28 cellular contexts compared by ENCODE assay signal in the genomic region with DNA sequence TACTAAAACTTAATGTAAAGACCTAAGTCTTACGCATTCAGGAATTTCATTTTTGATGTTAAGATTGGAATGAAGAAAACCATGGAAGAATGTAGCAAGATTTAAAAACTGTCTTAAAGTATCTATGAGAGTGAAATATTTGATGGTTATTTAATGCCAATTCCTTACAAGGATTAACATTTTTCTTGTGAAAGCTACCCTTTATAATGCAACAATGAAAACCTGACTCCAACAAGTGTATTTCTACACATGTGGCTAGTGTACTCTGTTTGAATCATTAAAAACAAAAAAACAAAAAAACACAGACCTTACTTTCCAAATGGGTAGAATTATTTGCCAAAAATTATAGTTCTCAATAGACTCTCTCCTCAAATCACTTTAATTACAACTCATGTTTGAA.
"Had no signal": no experiment of that assay in that cellular context is flagged by ENCODE, and none has a peak within 500 bp of the region (broad histone marks: within the 10 kb centered on the region; RNA-seq: fewer than 3 reads in every experiment).

No MANE protein-coding gene starts in this region.

- H3K9ac ChIP-seq: parathyroid adenoma had no signal

- H3K9me3 Mint-ChIP-seq: brain, memory B cell had no signal

- H3K4me3 Mint-ChIP-seq: activated CD4-positive, alpha-beta T cell treated with anti-CD3 and anti-CD28 coated beads for 36 hours; activated T-cell treated with anti-CD3 and anti-CD28 coated beads, Interleukin-2, amount 50 U/mL, for 72 hours; brain; memory B cell; naive thymus-derived CD8-positive, alpha-beta T cell; neural crest cell; stimulated activated naive B cell treated with anti-CD40 and anti-IgM and Interleukin-4, amounts not matched to agents 10 μg/mL and 1 μg/mL and 100 μg/mL, for 72 hours had no signal

- H3K27ac ChIP-seq: coronary artery, dorsolateral prefrontal cortex, parathyroid adenoma, psoas muscle, right atrium auricular region, stomach, thyroid gland had no signal

- H3K4me3 ChIP-seq: coronary artery, dorsolateral prefrontal cortex, psoas muscle, right atrium auricular region, stomach, thyroid gland had no signal

- H3K9me3 ChIP-seq: psoas muscle, stomach, thyroid gland had no signal

- DNase-seq: activated CD4-positive, alpha-beta T cell treated with anti-CD3 and anti-CD28 coated beads for 36 hours; activated CD4-positive, alpha-beta T cell treated with anti-CD3 and anti-CD28 coated beads, Interleukin-2, amount 50 U/mL, for 4 hours; activated CD4-positive, CD25-positive, alpha-beta regulatory T cell; activated naive CD4-positive, alpha-beta T cell; activated T-cell treated with anti-CD3 and anti-CD28 coated beads for 4 hours; activated T-cell treated with anti-CD3 and anti-CD28 coated beads, Interleukin-2, amount 50 U/mL, for 72 hours; aorta; dorsolateral prefrontal cortex; effector memory CD4-positive, alpha-beta T cell; erythroblast; head of caudate nucleus; hippocampal formation; midbrain; naive thymus-derived CD8-positive, alpha-beta T cell; occipital lobe; psoas muscle; stimulated activated CD4-positive, alpha-beta T cell treated with anti-CD3 and anti-CD28 coated beads, Interleukin-15, amount 100 ng/mL, for 24 hours; stimulated activated CD4-positive, alpha-beta T cell treated with anti-CD3 and anti-CD28 coated beads, Interleukin-2, amount 100 ng/mL, for 24 hours; stimulated activated naive B cell treated with anti-CD40 and anti-IgM and Interleukin-4, amounts not matched to agents 10 μg/mL and 1 μg/mL and 100 μg/mL, for 72 hours; stomach; thyroid gland had no signal

- H3K27me3 ChIP-seq: dorsolateral prefrontal cortex, right atrium auricular region, stomach, thyroid gland had no signal

- H3K4me1 ChIP-seq: parathyroid adenoma, psoas muscle, right atrium auricular region, thyroid gland had no signal

- H3K4me1 Mint-ChIP-seq: memory B cell; stimulated activated naive B cell treated with anti-CD40 and anti-IgM and Interleukin-4, amounts not matched to agents 10 μg/mL and 1 μg/mL and 100 μg/mL, for 72 hours had no signal

- H3K27ac Mint-ChIP-seq: activated CD4-positive, alpha-beta T cell treated with anti-CD3 and anti-CD28 coated beads for 36 hours; activated naive CD4-positive, alpha-beta T cell treated with anti-CD3 and anti-CD28 coated beads, Interleukin-2, amount 50 U/mL, for 72 hours; activated T-cell treated with anti-CD3 and anti-CD28 coated beads, Interleukin-2, amount 50 U/mL, for 72 hours; brain; memory B cell; naive thymus-derived CD8-positive, alpha-beta T cell; stimulated activated naive B cell treated with anti-CD40 and anti-IgM and Interleukin-4, amounts not matched to agents 10 μg/mL and 1 μg/mL and 100 μg/mL, for 72 hours had no signal

- H3K36me3 Mint-ChIP-seq: activated naive CD4-positive, alpha-beta T cell treated with anti-CD3 and anti-CD28 coated beads, Interleukin-2, amount 50 U/mL, for 72 hours; brain; memory B cell; naive thymus-derived CD8-positive, alpha-beta T cell; stimulated activated naive B cell treated with anti-CD40 and anti-IgM and Interleukin-4, amounts not matched to agents 10 μg/mL and 1 μg/mL and 100 μg/mL, for 72 hours had no signal

- H3K36me3 ChIP-seq: right atrium auricular region, stomach, thyroid gland had no signal

- H3K27me3 Mint-ChIP-seq: stimulated activated naive B cell treated with anti-CD40 and anti-IgM and Interleukin-4, amounts not matched to agents 10 μg/mL and 1 μg/mL and 100 μg/mL, for 72 hours had no signal

- ATAC-seq: activated CD4-positive, alpha-beta T cell treated with anti-CD3 and anti-CD28 coated beads for 36 hours; activated naive CD4-positive, alpha-beta T cell treated with anti-CD3 and anti-CD28 coated beads, Interleukin-2, amount 50 U/mL, for 72 hours; activated T-cell treated with anti-CD3 and anti-CD28 coated beads, Interleukin-2, amount 50 U/mL, for 72 hours; naive thymus-derived CD8-positive, alpha-beta T cell; psoas muscle; stimulated activated naive B cell treated with anti-CD40 and anti-IgM and Interleukin-4, amounts not matched to agents 10 μg/mL and 1 μg/mL and 100 μg/mL, for 72 hours had no signal

- H3K79me2 ChIP-seq: parathyroid adenoma had no signal

- H2AFZ ChIP-seq: parathyroid adenoma had no signal
